ENCODE assay signal across 1 cellular context in the genomic region with DNA sequence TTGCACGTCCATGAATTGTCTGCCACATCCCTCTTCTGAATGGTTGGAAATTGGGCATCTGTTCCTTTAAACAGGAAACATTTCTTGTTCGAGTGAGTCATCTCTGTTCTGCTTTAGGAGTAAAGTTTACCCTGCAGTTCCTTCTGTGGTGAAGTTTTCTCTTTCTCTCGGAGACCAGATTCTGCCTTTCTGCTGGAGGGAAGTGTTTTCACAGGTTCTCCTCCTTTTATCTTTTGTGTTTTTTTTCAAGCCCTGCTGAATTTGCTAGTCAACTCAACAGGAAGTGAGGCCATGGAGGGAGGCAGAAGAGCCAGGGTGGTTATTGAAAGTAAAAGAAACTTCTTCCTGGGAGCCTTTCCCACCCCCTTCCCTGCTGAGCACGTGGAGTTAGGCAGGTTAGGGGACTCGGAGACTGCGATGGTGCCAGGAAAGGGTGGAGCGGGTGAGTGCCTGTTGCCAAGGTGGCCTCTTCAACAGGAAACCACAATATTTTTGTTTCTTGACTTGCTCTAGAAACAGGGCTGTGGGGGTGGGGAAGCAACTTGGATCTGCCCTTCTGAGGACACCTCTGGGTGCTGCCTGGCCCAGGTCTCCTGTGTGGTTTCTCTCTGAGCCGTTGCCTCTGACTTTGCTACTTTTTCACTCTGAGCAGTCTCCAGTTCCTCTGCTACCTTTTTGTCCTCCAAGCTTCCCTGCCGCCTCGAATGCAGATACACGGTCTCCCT.
TF ChIP-seq lines count a peak whose summit lies in the region.

No MANE protein-coding gene starts in this region.

TF ChIP-seq in K562, 482 proteins besides CTCF, POLR2A, EP300 and RAD21 (continued from another document and continues in another):
- TF ChIP-seq, protein P1, sequence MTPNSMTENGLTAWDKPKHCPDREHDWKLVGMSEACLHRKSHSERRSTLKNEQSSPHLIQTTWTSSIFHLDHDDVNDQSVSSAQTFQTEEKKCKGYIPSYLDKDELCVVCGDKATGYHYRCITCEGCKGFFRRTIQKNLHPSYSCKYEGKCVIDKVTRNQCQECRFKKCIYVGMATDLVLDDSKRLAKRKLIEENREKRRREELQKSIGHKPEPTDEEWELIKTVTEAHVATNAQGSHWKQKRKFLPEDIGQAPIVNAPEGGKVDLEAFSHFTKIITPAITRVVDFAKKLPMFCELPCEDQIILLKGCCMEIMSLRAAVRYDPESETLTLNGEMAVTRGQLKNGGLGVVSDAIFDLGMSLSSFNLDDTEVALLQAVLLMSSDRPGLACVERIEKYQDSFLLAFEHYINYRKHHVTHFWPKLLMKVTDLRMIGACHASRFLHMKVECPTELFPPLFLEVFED (CRISPR knock-in tag; conservative IDR thresholded peaks at IDR 0.05) = no peak
- TF ChIP-seq NFYB (IDR thresholded peaks at IDR 0.05; ENCODE audit: extremely low read depth, insufficient read length) = no peak
- TF ChIP-seq, protein P2, sequence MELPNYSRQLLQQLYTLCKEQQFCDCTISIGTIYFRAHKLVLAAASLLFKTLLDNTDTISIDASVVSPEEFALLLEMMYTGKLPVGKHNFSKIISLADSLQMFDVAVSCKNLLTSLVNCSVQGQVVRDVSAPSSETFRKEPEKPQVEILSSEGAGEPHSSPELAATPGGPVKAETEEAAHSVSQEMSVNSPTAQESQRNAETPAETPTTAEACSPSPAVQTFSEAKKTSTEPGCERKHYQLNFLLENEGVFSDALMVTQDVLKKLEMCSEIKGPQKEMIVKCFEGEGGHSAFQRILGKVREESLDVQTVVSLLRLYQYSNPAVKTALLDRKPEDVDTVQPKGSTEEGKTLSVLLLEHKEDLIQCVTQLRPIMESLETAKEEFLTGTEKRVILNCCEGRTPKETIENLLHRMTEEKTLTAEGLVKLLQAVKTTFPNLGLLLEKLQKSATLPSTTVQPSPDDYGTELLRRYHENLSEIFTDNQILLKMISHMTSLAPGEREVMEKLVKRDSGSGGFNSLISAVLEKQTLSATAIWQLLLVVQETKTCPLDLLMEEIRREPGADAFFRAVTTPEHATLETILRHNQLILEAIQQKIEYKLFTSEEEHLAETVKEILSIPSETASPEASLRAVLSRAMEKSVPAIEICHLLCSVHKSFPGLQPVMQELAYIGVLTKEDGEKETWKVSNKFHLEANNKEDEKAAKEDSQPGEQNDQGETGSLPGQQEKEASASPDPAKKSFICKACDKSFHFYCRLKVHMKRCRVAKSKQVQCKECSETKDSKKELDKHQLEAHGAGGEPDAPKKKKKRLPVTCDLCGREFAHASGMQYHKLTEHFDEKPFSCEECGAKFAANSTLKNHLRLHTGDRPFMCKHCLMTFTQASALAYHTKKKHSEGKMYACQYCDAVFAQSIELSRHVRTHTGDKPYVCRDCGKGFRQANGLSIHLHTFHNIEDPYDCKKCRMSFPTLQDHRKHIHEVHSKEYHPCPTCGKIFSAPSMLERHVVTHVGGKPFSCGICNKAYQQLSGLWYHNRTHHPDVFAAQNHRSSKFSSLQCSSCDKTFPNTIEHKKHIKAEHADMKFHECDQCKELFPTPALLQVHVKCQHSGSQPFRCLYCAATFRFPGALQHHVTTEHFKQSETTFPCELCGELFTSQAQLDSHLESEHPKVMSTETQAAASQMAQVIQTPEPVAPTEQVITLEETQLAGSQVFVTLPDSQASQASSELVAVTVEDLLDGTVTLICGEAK (IDR thresholded peaks at IDR 0.05) = peak; percentile 27; the same call in 1 of the 2 replicates
- TF ChIP-seq, protein P2 (CRISPR knock-in tag; IDR thresholded peaks at IDR 0.05) = no peak
- no peak for TF ChIP-seq NEUROD1 (IDR thresholded peaks at IDR 0.05; ENCODE audit: borderline replicate concordance, low read depth, low read length, partially characterized antibody)
- TF ChIP-seq, protein P3, sequence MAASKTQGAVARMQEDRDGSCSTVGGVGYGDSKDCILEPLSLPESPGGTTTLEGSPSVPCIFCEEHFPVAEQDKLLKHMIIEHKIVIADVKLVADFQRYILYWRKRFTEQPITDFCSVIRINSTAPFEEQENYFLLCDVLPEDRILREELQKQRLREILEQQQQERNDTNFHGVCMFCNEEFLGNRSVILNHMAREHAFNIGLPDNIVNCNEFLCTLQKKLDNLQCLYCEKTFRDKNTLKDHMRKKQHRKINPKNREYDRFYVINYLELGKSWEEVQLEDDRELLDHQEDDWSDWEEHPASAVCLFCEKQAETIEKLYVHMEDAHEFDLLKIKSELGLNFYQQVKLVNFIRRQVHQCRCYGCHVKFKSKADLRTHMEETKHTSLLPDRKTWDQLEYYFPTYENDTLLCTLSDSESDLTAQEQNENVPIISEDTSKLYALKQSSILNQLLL (CRISPR knock-in tag; IDR thresholded peaks at IDR 0.05; ENCODE audit: borderline replicate concordance) = no peak
- peak; percentile 67; the same call in 1 of the 2 replicates for TF ChIP-seq GABPA (tag; conservative IDR thresholded peaks at IDR 0.05; ENCODE audit: low read depth)
- no peak for TF ChIP-seq CBX1 (IDR thresholded peaks at IDR 0.05; ENCODE audit: low read depth)
- TF ChIP-seq TEAD2 (tag; IDR thresholded peaks at IDR 0.05) = no peak
- TF ChIP-seq, protein P4, sequence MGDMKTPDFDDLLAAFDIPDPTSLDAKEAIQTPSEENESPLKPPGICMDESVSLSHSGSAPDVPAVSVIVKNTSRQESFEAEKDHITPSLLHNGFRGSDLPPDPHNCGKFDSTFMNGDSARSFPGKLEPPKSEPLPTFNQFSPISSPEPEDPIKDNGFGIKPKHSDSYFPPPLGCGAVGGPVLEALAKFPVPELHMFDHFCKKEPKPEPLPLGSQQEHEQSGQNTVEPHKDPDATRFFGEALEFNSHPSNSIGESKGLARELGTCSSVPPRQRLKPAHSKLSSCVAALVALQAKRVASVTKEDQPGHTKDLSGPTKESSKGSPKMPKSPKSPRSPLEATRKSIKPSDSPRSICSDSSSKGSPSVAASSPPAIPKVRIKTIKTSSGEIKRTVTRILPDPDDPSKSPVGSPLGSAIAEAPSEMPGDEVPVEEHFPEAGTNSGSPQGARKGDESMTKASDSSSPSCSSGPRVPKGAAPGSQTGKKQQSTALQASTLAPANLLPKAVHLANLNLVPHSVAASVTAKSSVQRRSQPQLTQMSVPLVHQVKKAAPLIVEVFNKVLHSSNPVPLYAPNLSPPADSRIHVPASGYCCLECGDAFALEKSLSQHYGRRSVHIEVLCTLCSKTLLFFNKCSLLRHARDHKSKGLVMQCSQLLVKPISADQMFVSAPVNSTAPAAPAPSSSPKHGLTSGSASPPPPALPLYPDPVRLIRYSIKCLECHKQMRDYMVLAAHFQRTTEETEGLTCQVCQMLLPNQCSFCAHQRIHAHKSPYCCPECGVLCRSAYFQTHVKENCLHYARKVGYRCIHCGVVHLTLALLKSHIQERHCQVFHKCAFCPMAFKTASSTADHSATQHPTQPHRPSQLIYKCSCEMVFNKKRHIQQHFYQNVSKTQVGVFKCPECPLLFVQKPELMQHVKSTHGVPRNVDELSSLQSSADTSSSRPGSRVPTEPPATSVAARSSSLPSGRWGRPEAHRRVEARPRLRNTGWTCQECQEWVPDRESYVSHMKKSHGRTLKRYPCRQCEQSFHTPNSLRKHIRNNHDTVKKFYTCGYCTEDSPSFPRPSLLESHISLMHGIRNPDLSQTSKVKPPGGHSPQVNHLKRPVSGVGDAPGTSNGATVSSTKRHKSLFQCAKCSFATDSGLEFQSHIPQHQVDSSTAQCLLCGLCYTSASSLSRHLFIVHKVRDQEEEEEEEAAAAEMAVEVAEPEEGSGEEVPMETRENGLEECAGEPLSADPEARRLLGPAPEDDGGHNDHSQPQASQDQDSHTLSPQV (IDR thresholded peaks at IDR 0.05) = peak; percentile 88
- no peak for TF ChIP-seq ZNF143 (CRISPR knock-in tag; IDR thresholded peaks at IDR 0.05)
- TF ChIP-seq, protein P5, sequence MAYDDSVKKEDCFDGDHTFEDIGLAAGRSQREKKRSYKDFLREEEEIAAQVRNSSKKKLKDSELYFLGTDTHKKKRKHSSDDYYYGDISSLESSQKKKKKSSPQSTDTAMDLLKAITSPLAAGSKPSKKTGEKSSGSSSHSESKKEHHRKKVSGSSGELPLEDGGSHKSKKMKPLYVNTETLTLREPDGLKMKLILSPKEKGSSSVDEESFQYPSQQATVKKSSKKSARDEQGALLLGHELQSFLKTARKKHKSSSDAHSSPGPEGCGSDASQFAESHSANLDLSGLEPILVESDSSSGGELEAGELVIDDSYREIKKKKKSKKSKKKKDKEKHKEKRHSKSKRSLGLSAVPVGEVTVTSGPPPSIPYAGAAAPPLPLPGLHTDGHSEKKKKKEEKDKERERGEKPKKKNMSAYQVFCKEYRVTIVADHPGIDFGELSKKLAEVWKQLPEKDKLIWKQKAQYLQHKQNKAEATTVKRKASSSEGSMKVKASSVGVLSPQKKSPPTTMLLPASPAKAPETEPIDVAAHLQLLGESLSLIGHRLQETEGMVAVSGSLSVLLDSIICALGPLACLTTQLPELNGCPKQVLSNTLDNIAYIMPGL (CRISPR knock-in tag; IDR thresholded peaks at IDR 0.05) = no peak
- TF ChIP-seq, protein P6, sequence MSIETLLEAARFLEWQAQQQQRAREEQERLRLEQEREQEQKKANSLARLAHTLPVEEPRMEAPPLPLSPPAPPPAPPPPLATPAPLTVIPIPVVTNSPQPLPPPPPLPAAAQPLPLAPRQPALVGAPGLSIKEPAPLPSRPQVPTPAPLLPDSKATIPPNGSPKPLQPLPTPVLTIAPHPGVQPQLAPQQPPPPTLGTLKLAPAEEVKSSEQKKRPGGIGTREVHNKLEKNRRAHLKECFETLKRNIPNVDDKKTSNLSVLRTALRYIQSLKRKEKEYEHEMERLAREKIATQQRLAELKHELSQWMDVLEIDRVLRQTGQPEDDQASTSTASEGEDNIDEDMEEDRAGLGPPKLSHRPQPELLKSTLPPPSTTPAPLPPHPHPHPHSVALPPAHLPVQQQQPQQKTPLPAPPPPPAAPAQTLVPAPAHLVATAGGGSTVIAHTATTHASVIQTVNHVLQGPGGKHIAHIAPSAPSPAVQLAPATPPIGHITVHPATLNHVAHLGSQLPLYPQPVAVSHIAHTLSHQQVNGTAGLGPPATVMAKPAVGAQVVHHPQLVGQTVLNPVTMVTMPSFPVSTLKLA (conservative IDR thresholded peaks at IDR 0.05) = peak; percentile 78 to 80
- peak; percentile 71 for TF ChIP-seq EP400 (IDR thresholded peaks at IDR 0.05)
- TF ChIP-seq, protein P7, sequence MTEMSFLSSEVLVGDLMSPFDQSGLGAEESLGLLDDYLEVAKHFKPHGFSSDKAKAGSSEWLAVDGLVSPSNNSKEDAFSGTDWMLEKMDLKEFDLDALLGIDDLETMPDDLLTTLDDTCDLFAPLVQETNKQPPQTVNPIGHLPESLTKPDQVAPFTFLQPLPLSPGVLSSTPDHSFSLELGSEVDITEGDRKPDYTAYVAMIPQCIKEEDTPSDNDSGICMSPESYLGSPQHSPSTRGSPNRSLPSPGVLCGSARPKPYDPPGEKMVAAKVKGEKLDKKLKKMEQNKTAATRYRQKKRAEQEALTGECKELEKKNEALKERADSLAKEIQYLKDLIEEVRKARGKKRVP (CRISPR knock-in tag; IDR thresholded peaks at IDR 0.05) = no peak
- no peak for TF ChIP-seq KLF6 (CRISPR knock-in tag; IDR thresholded peaks at IDR 0.05; ENCODE audit: borderline replicate concordance)
- 0 out of 2 replicates have a peak, but pooled peaks have one; percentile 8 for TF ChIP-seq TEAD4 (IDR thresholded peaks at IDR 0.05; ENCODE audit: low read length)
- TF ChIP-seq TEAD4 (CRISPR knock-in tag; IDR thresholded peaks at IDR 0.05; ENCODE audit: borderline replicate concordance) = no peak
- peak; percentile 25 for TF ChIP-seq DPF2 (IDR thresholded peaks at IDR 0.05)
- no peak for TF ChIP-seq ZNF778 (CRISPR knock-in tag; IDR thresholded peaks at IDR 0.05)
- TF ChIP-seq PPARD (CRISPR knock-in tag; IDR thresholded peaks at IDR 0.05) = no peak
- peak; percentile 42 for TF ChIP-seq POLR2B (IDR thresholded peaks at IDR 0.05; ENCODE audit: low read depth, partially characterized antibody)
- TF ChIP-seq ZKSCAN3 (CRISPR knock-in tag; IDR thresholded peaks at IDR 0.05) = no peak
- TF ChIP-seq ELF4 (CRISPR knock-in tag; IDR thresholded peaks at IDR 0.05) = 0 out of 2 replicates have a peak, but pooled peaks have one; percentile 20
- 0 out of 2 replicates have a peak, but pooled peaks have one; percentile 44 for TF ChIP-seq ZBTB17 (CRISPR knock-in tag; IDR thresholded peaks at IDR 0.05)
- TF ChIP-seq, protein P8, sequence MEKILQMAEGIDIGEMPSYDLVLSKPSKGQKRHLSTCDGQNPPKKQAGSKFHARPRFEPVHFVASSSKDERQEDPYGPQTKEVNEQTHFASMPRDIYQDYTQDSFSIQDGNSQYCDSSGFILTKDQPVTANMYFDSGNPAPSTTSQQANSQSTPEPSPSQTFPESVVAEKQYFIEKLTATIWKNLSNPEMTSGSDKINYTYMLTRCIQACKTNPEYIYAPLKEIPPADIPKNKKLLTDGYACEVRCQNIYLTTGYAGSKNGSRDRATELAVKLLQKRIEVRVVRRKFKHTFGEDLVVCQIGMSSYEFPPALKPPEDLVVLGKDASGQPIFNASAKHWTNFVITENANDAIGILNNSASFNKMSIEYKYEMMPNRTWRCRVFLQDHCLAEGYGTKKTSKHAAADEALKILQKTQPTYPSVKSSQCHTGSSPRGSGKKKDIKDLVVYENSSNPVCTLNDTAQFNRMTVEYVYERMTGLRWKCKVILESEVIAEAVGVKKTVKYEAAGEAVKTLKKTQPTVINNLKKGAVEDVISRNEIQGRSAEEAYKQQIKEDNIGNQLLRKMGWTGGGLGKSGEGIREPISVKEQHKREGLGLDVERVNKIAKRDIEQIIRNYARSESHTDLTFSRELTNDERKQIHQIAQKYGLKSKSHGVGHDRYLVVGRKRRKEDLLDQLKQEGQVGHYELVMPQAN (IDR thresholded peaks at IDR 0.05; ENCODE audit: borderline replicate concordance) = peak; percentile 20; the same call in 1 of the 2 replicates
- peak; percentile 39; the same call in 1 of the 2 replicates for TF ChIP-seq PHF8 (IDR thresholded peaks at IDR 0.05; ENCODE audit: borderline replicate concordance, low read length)
- 0 out of 2 replicates have a peak, but pooled peaks have one; percentile 31 for TF ChIP-seq LCOR (CRISPR knock-in tag; IDR thresholded peaks at IDR 0.05)
